8 cellular contexts compared by ENCODE assay signal in the genomic region with DNA sequence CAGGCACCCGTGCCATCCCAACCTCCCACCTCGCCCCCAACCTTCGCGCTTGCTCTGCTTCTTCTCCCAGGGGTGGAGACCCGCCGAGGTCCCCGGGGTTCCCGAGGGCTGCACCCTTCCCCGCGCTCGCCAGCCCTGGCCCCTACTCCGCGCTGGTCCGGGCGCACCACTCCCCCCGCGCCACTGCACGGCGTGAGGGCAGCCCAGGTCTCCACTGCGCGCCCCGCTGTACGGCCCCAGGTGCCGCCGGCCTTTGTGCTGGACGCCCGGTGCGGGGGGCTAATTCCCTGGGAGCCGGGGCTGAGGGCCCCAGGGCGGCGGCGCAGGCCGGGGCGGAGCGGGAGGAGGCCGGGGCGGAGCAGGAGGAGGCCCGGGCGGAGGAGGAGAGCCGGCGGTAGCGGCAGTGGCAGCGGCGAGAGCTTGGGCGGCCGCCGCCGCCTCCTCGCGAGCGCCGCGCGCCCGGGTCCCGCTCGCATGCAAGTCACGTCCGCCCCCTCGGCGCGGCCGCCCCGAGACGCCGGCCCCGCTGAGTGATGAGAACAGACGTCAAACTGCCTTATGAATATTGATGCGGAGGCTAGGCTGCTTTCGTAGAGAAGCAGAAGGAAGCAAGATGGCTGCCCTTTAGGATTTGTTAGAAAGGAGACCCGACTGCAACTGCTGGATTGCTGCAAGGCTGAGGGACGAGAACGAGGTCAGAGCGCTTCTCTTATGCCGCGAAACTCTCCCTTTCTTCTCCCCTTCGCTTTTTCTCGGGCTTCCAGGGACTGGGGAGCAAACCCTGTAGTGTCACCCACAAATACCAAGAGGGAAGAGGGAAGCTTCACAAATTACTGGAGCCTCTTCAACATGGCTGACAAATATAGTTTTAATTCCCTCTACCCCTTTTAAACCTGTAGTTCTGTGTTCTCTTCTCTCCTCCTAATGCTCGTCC. TPM values are rescaled to one million over a fixed set of nuclear protein-coding genes. Genes with fewer than 3 reads are reported as not detected.
A peak's percentile ranks its signal among the peaks of the same experiment; 100 is the strongest.
DNase-seq lines count a peak whose midpoint lies in the region; ATAC-seq and TF ChIP-seq lines count a peak whose summit lies in the region.

A gene (plus strand): TSS at position 591 of the 934 bp plus-strand sequence. CDS start 87,067 bp downstream, outside the sequence.

- TF ChIP-seq POLR2A in stomach (IDR thresholded peaks at IDR 0.05): no peak

- peak within 1 kb of the TSS; percentile 97 for H3K4me3 Mint-ChIP-seq in neural progenitor cell

- peaks cover 12% of the 10 kb centered on the region for H3K27me3 Mint-ChIP-seq in neural progenitor cell (ENCODE audit: insufficient read depth, low read depth)

- peak within 1 kb of the TSS; percentile 98 for H3K27ac Mint-ChIP-seq in neural progenitor cell

- H4K20me1 ChIP-seq in neural progenitor cell (ENCODE audit: low read depth): peaks cover 19% of the 10 kb centered on the region

- intact Hi-C loops in stomach (cut with DNase I; ENCODE audit: low total_unique reads): no loop called here

- H3K79me2 ChIP-seq in neural progenitor cell (ENCODE audit: low read depth): peaks cover 33% of the 10 kb centered on the region

- peak within 1 kb of the TSS; percentile 99 for H3K4me2 ChIP-seq in neural progenitor cell

- peak; percentile 86 for ATAC-seq in foreskin keratinocyte

- peak within 1 kb of the TSS; percentile 59 for H3K4me3 ChIP-seq in HAP-1
- peak within 1 kb of the TSS; percentile 75 for H3K4me3 ChIP-seq in MG63
- peak within 1 kb of the TSS; percentile 86 for H3K4me3 ChIP-seq in SJCRH30
- H3K4me3 ChIP-seq in neural progenitor cell: peak within 1 kb of the TSS; percentile 99
- H3K4me3 ChIP-seq in stomach: peak within 1 kb of the TSS; percentile 77 to 88 (median 80)

- H3K27ac ChIP-seq in SJCRH30 (peak within 1 kb of the TSS; percentile 90), foreskin keratinocyte (peak within 1 kb of the TSS; percentile 99), neural progenitor cell (no peak within 1 kb of the TSS), stomach (peak within 1 kb of the TSS; percentile 75 to 93 (median 90))

- peak; percentile 75 for DNase-seq in G401 (ENCODE audit: low spot score)
- peak; percentile 57 to 74 for DNase-seq in HAP-1 (ENCODE audit: low spot score in 2 of 2)
- DNase-seq in MG63: peak; percentile 74
- peak; percentile 80 to 84 for DNase-seq in SJCRH30
- peak; percentile 66 for DNase-seq in activated gamma-delta T cell treated with anti-CD3 and anti-CD28 coated beads, Interleukin-2, amount 50 U/mL, for 16 hours (ENCODE audit: low read depth)
- peak; percentile 59 to 76 for DNase-seq in foreskin keratinocyte
- peak; percentile 79 for DNase-seq in neural progenitor cell (ENCODE audit: low spot score)
- DNase-seq in stomach: peak; percentile 79

- H3K4me1 Mint-ChIP-seq in neural progenitor cell: peaks cover 24% of the 10 kb centered on the region

- TF ChIP-seq EP300 in stomach (IDR thresholded peaks at IDR 0.05): no peak

- peak within 1 kb of the TSS; percentile 98 for H2AFZ ChIP-seq in neural progenitor cell (replicated peaks)

- WGBS in stomach, 5 donors: 0 to 1% (median 0%) methylated on average over 32 to 79 of the region's 79 CpGs

- peaks cover 3% of the 10 kb centered on the region for H3K36me3 Mint-ChIP-seq in neural progenitor cell

- H3K9me3 ChIP-seq in HAP-1 (no peaks in the 10 kb centered on the region), MG63 (no peaks in the 10 kb centered on the region), SJCRH30 (replicated peaks) (no peaks in the 10 kb centered on the region), neural progenitor cell (ENCODE audit: low read depth) (no peaks in the 10 kb centered on the region), stomach (no peaks in the 10 kb centered on the region)

- H3K36me3 ChIP-seq in HAP-1 (replicated peaks) (no peaks in the 10 kb centered on the region), MG63 (no peaks in the 10 kb centered on the region), SJCRH30 (no peaks in the 10 kb centered on the region), neural progenitor cell (no peaks in the 10 kb centered on the region), stomach (no peaks in the 10 kb centered on the region)

- TF ChIP-seq CTCF in foreskin keratinocyte (conservative IDR thresholded peaks at IDR 0.05) (no peak), neural progenitor cell (IDR thresholded peaks at IDR 0.05) (no peak), stomach (IDR thresholded peaks at IDR 0.05) (no peak)

- peaks cover 2% of the 10 kb centered on the region for H3K9me3 Mint-ChIP-seq in neural progenitor cell

- H3F3A ChIP-seq in neural progenitor cell (ENCODE audit: low read depth): peaks cover 7% of the 10 kb centered on the region

- peaks cover 24% of the 10 kb centered on the region for H3K4me1 ChIP-seq in HAP-1
- peaks cover 2% of the 10 kb centered on the region for H3K4me1 ChIP-seq in SJCRH30
- H3K4me1 ChIP-seq in foreskin keratinocyte: peaks cover 14% of the 10 kb centered on the region
- peaks cover 10% of the 10 kb centered on the region for H3K4me1 ChIP-seq in neural progenitor cell
- peaks cover 6 to 48% (median 31%) of the 10 kb centered on the region in 4 donors for H3K4me1 ChIP-seq in stomach

- in situ Hi-C loops in G401 (cut with HindIII; ENCODE audit: low sequenced_read_pairs) (no loop called here), HAP-1 (cut with MboI; ENCODE audit: low sequenced_read_pairs) (no loop called here)

- peak within 1 kb of the TSS; percentile 75 for H3K9ac ChIP-seq in neural progenitor cell

- H3K27me3 ChIP-seq in HAP-1 (ENCODE audit: low read depth) (no peaks in the 10 kb centered on the region), MG63 (no peaks in the 10 kb centered on the region), SJCRH30 (no peaks in the 10 kb centered on the region), foreskin keratinocyte (no peaks in the 10 kb centered on the region), neural progenitor cell (peaks cover 76% of the 10 kb centered on the region), stomach (no peaks in the 10 kb centered on the region)

RNA-seq across cellular contexts. Expression of the gene that starts here (rescaled TPM):
- 3.3 and 6.7 TPM in 2 replicates for total RNA-seq in G401 (2014; rRNA removed; shearing (Covaris generic))
- total RNA-seq in MG63 (2014; rRNA removed; shearing (Covaris generic); ENCODE audit: low replicate concordance): 0.59 and 1.3 TPM in 2 replicates
- 22.5 and 25.2 TPM in 2 replicates for total RNA-seq in SJCRH30 (2014; rRNA removed; shearing (Covaris generic))
- total RNA-seq in foreskin keratinocyte (11.9 and 13.2 TPM in 2 replicates), neural progenitor cell (ENCODE audit: low replicate concordance) (12.1 and 17.0 TPM in 2 replicates), stomach (10 to 100 TPM; 20.3 to 30.3 (median 26.3) TPM)
- polyA plus RNA-seq in foreskin keratinocyte (1.2 TPM in 2 replicates), stomach (1 to 10 TPM; 1.7 to 2.7 (median 2.3) TPM)
